ENCODE assay signal across 8 cellular contexts in genomic region chr3:32106929-32107362, GRCh38.
A peak's percentile ranks its signal among the peaks of the same experiment; 100 is the strongest.
DNase-seq lines count a peak whose midpoint lies in the region; ATAC-seq and TF ChIP-seq lines count a peak whose summit lies in the region.

No MANE protein-coding gene starts in this region.

- peak overlapping the region; percentile 97 for H2AFZ ChIP-seq in neuron (ENCODE audit: low read depth, low read length)

- ATAC-seq in HG02885 (IDR thresholded peaks at IDR 0.05; ENCODE audit: poor library complexity, unreplicated experiment) (peak; percentile 21), GM19397 (IDR thresholded peaks at IDR 0.05; ENCODE audit: unreplicated experiment) (no peak)

- peaks cover 16% of the 10 kb centered on the region for H3K27me3 ChIP-seq in neuron (ENCODE audit: insufficient read depth, low read length)

- no peaks in the 10 kb centered on the region for H3K36me3 ChIP-seq in neuron (ENCODE audit: insufficient read depth, low read length)

- peaks cover 4% of the 10 kb centered on the region for H3K4me1 ChIP-seq in neuron (ENCODE audit: insufficient read depth, low read length)

- peak; percentile 3 for DNase-seq in EL
- peak; percentile 24 for DNase-seq in T1000 (lab: John Stamatoyannopoulos, UW)
- no peak for DNase-seq in fibroblast of mammary gland (ENCODE audit: low read depth)
- no peak for DNase-seq in retina
- DNase-seq in NCI-H1436 (lab: John Stamatoyannopoulos, UW): no peak

- H3K4me3 ChIP-seq in fibroblast of mammary gland (ENCODE audit: control insufficient read depth, low read depth, low read length) (peak overlapping the region; percentile 69), neuron (ENCODE audit: low read length) (peak overlapping the region; percentile 57)

- H3K9me3 ChIP-seq in neuron (ENCODE audit: low read length): peaks cover 3% of the 10 kb centered on the region

- no peak for TF ChIP-seq CTCF in fibroblast of mammary gland (conservative IDR thresholded peaks at IDR 0.05; ENCODE audit: control insufficient read depth, insufficient read depth, low read depth, low read length)

Comparison
In these comparisons a context has a peak if more than half of its experiments do, and no peak if none do; other contexts are left out.
1. DNase-seq: peak in EL (single experiment) and T1000 (single experiment); none in fibroblast of mammary gland (single experiment), retina (single experiment) and NCI-H1436 (single experiment).